In the genomic region with DNA sequence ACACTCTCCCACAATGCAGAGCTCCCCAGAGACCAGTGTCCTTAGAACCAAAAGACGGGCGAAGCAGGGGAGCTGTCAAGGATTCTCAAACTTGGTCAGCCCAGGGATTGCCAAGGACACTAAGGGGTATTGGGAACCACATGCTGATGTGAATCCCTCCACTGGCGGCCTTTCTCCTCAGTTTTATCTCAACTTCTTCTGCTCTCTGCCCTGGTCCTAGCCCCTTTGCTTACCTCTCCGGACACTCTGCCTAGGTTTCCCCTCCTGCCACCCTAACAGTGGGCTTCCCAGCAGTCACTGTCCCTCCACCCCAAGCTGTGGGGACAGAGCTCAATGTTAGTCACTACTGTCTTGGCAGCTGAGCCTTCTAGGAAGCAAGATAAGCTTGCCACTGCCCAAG, we compare ENCODE assay signal across 24 cellular contexts.
A peak's percentile ranks its signal among the peaks of the same experiment; 100 is the strongest.
DNase-seq lines count a peak whose midpoint lies in the region; ATAC-seq, FAIRE-seq and TF ChIP-seq lines count a peak whose summit lies in the region.
"Had no signal": no experiment of that assay in that cellular context is flagged by ENCODE, and none has a peak within 500 bp of the region (broad histone marks: within the 10 kb centered on the region; RNA-seq: fewer than 3 reads in every experiment).

No MANE protein-coding gene starts in this region.

- H2BK12ac ChIP-seq in H9 (ENCODE audit: insufficient read length, low read depth, low read length), result no peak overlapping the region

- no peaks in the 10 kb centered on the region for H3K27me3 ChIP-seq in H9 (ENCODE audit: insufficient read depth, low read length)
- H3K27me3 ChIP-seq: BLaER1, brain microvascular endothelial cell, neutrophil, tibial artery had no signal

- H4K8ac ChIP-seq in H9 (replicated peaks; ENCODE audit: insufficient read length, low read depth, low read length), result no peak overlapping the region

- no peak for ATAC-seq in activated T-cell treated with anti-CD3 and anti-CD28 coated beads, Interleukin-2, amount 50 U/mL, for 4 hours
- ATAC-seq in stimulated activated effector memory CD8-positive, alpha-beta T cell treated with anti-CD3 and anti-CD28 coated beads, Interleukin-12 subunit alpha, Interleukin-12 subunit beta, amount 100 ng/mL, for 72 hours, result no peak
- ATAC-seq: PC-3; psoas muscle; stimulated activated naive CD8-positive, alpha-beta T cell treated with anti-CD3 and anti-CD28 coated beads, Interleukin-15, amount 100 ng/mL, for 72 hours had no signal

- H3K4ac ChIP-seq in H9 (ENCODE audit: low read depth, low read length), result no peak overlapping the region

- H3K4me1 Mint-ChIP-seq in activated T-cell treated with anti-CD3 and anti-CD28 coated beads, Interleukin-2, amount 50 U/mL, for 4 hours (ENCODE audit: low read depth), result peaks cover 29% of the 10 kb centered on the region
- H3K4me1 Mint-ChIP-seq in H9 (no peaks in the 10 kb centered on the region), endothelial cell (ENCODE audit: unreplicated experiment) (peaks cover 42% of the 10 kb centered on the region)
- peaks cover 24% of the 10 kb centered on the region for H3K4me1 Mint-ChIP-seq in stimulated activated effector memory CD8-positive, alpha-beta T cell treated with anti-CD3 and anti-CD28 coated beads, Interleukin-12 subunit alpha, Interleukin-12 subunit beta, amount 100 ng/mL, for 72 hours

- no peak overlapping the region for H4K91ac ChIP-seq in H9 (ENCODE audit: insufficient read length, low read depth, low read length)

- H2BK15ac ChIP-seq in H9 (ENCODE audit: low read depth, low read length), result no peak overlapping the region

- DNase-seq in activated T-cell treated with anti-CD3 and anti-CD28 coated beads, Interleukin-2, amount 50 U/mL, for 4 hours, result peak; percentile 0
- no peak for DNase-seq in activated T-cell treated with anti-CD3 and anti-CD28 coated beads, Interleukin-2, amount 50 U/mL, for 1 hour
- peak; percentile 14 for DNase-seq in H9
- no peak for DNase-seq in endothelial cell (ENCODE audit: low spot score)
- DNase-seq in stimulated activated effector memory CD8-positive, alpha-beta T cell treated with anti-CD3 and anti-CD28 coated beads, Interleukin-12 subunit alpha, Interleukin-12 subunit beta, amount 100 ng/mL, for 72 hours (ENCODE audit: low spot score in 2 of 2), result no peak
- DNase-seq in caudate nucleus (lab: John Stamatoyannopoulos, UW), result no peak
- no peak for DNase-seq in GM12892 (ENCODE audit: insufficient read length)
- DNase-seq: activated CD4-positive, alpha-beta T cell treated with anti-CD3 and anti-CD28 coated beads, Interleukin-2, amount 10 ng/mL, durations not matched to agents 24 days and 14 days; activated naive CD4-positive, alpha-beta T cell; brain microvascular endothelial cell; DMS79; effector CD4-positive, alpha-beta T cell; GDM1; H7; NCI-H2029; NCI-H524 treated with DMSO at 0.1 percent for 48 hours; PC-3; psoas muscle; stimulated activated naive CD8-positive, alpha-beta T cell treated with anti-CD3 and anti-CD28 coated beads, Interleukin-15, amount 100 ng/mL, for 72 hours had no signal

- H3K18ac ChIP-seq in H9 (ENCODE audit: insufficient read length, low read depth, low read length), result no peak overlapping the region

- TF ChIP-seq CTCF in H9 (conservative IDR thresholded peaks at IDR 0.05) (no peak), endothelial cell (IDR thresholded peaks at IDR 0.05; ENCODE audit: unreplicated experiment) (no peak)

- no peak for TF ChIP-seq POLR2A in GM12892 (IDR thresholded peaks at IDR 0.05; ENCODE audit: low read depth, low read length)

- no peaks in the 10 kb centered on the region for H3K27me3 Mint-ChIP-seq in activated T-cell treated with anti-CD3 and anti-CD28 coated beads, Interleukin-2, amount 50 U/mL, for 4 hours (ENCODE audit: low read depth)
- H3K27me3 Mint-ChIP-seq in H9 (ENCODE audit: low read depth) (no peaks in the 10 kb centered on the region), endothelial cell (ENCODE audit: unreplicated experiment) (peaks cover 10% of the 10 kb centered on the region)
- H3K27me3 Mint-ChIP-seq: activated CD4-positive, alpha-beta T cell treated with anti-CD3 and anti-CD28 coated beads, Interleukin-2, amount 10 ng/mL, durations not matched to agents 24 days and 14 days; stimulated activated naive CD8-positive, alpha-beta T cell treated with anti-CD3 and anti-CD28 coated beads, Interleukin-15, amount 100 ng/mL, for 72 hours had no signal

- H3K9ac ChIP-seq in H9 (ENCODE audit: extremely low read depth, insufficient read length, low read length), result no peak overlapping the region
- H3K9ac ChIP-seq: BLaER1 had no signal

- H3K56ac ChIP-seq in H9 (ENCODE audit: insufficient read length, low read depth, low read length), result no peak overlapping the region

- no peak overlapping the region for H2AK5ac ChIP-seq in H9 (ENCODE audit: insufficient read length, low read length)

- H3K79me2 ChIP-seq in H9 (ENCODE audit: insufficient read depth, low read length), result no peaks in the 10 kb centered on the region

- no peaks in the 10 kb centered on the region for H3K9me3 Mint-ChIP-seq in activated T-cell treated with anti-CD3 and anti-CD28 coated beads, Interleukin-2, amount 50 U/mL, for 4 hours
- H3K9me3 Mint-ChIP-seq in H9 (no peaks in the 10 kb centered on the region), endothelial cell (ENCODE audit: unreplicated experiment) (no peaks in the 10 kb centered on the region)
- H3K9me3 Mint-ChIP-seq in stimulated activated effector memory CD8-positive, alpha-beta T cell treated with anti-CD3 and anti-CD28 coated beads, Interleukin-12 subunit alpha, Interleukin-12 subunit beta, amount 100 ng/mL, for 72 hours, result no peaks in the 10 kb centered on the region
- H3K9me3 Mint-ChIP-seq: activated CD4-positive, alpha-beta T cell treated with anti-CD3 and anti-CD28 coated beads, Interleukin-2, amount 10 ng/mL, durations not matched to agents 24 days and 14 days; stimulated activated naive CD8-positive, alpha-beta T cell treated with anti-CD3 and anti-CD28 coated beads, Interleukin-15, amount 100 ng/mL, for 72 hours; T-helper 2 cell treated with Interferon-gamma antibody and Interleukin-4, amounts not matched to agents 5 μg/mL and 100 μg/mL, for 36 hours had no signal

- H3K23me2 ChIP-seq in H9 (ENCODE audit: insufficient read length, low read depth, low read length, poor library complexity, severe bottlenecking), result no peaks in the 10 kb centered on the region

- H3K14ac ChIP-seq in H9 (ENCODE audit: insufficient read depth, low read length), result no peak overlapping the region

- H3K4me2 ChIP-seq in H9 (ENCODE audit: insufficient read depth, insufficient read length, low read length), result no peak overlapping the region
- H3K4me2 ChIP-seq: BLaER1 had no signal

- no peak overlapping the region for H2AFZ ChIP-seq in H9 (ENCODE audit: low read length)

- H2BK5ac ChIP-seq in H9 (ENCODE audit: insufficient read length, low read length), result no peak overlapping the region

- no peak overlapping the region for H4K5ac ChIP-seq in H9 (ENCODE audit: insufficient read length, low read depth, low read length)

- H3T11ph ChIP-seq in H9 (ENCODE audit: low read length), result no peak overlapping the region

- H2BK20ac ChIP-seq in H9 (ENCODE audit: low read depth, low read length, poor library complexity, severe bottlenecking), result no peak overlapping the region

- H3K9me3 ChIP-seq in H9 (ENCODE audit: control insufficient read depth, low read depth, low read length), result no peaks in the 10 kb centered on the region
- H3K9me3 ChIP-seq: BLaER1, neutrophil, psoas muscle, tibial artery had no signal

- no peaks in the 10 kb centered on the region for H4K20me1 ChIP-seq in H9 (ENCODE audit: control insufficient read depth, insufficient read depth, insufficient read length)
- H4K20me1 ChIP-seq: BLaER1 had no signal

- H3K27ac Mint-ChIP-seq in H9 (0 out of 7 replicates have a peak overlapping the region, but pooled peaks of 1 of the 3 experiments have one; percentile 23), endothelial cell (ENCODE audit: unreplicated experiment) (peak overlapping the region; percentile 89)
- peak overlapping the region; percentile 48 for H3K27ac Mint-ChIP-seq in stimulated activated effector memory CD8-positive, alpha-beta T cell treated with anti-CD3 and anti-CD28 coated beads, Interleukin-12 subunit alpha, Interleukin-12 subunit beta, amount 100 ng/mL, for 72 hours
- H3K27ac Mint-ChIP-seq: activated CD4-positive, alpha-beta T cell treated with anti-CD3 and anti-CD28 coated beads, Interleukin-2, amount 10 ng/mL, durations not matched to agents 24 days and 14 days; T-helper 2 cell treated with Interferon-gamma antibody and Interleukin-4, amounts not matched to agents 5 μg/mL and 100 μg/mL, for 36 hours had no signal

- H3K23ac ChIP-seq in H9 (ENCODE audit: insufficient read length, low read depth, low read length), result no peak overlapping the region

- peaks cover 55% of the 10 kb centered on the region for H3K36me3 Mint-ChIP-seq in activated T-cell treated with anti-CD3 and anti-CD28 coated beads, Interleukin-2, amount 50 U/mL, for 4 hours (ENCODE audit: insufficient read depth)
- peaks cover 50 to 92% (median 75%) of the 10 kb centered on the region in 3 experiments for H3K36me3 Mint-ChIP-seq in H9 (ENCODE audit: insufficient read depth in 1 of 3, low read depth in 3 of 3)
- peaks cover 57% of the 10 kb centered on the region for H3K36me3 Mint-ChIP-seq in endothelial cell (ENCODE audit: low read depth, unreplicated experiment)
- peaks cover 83% of the 10 kb centered on the region for H3K36me3 Mint-ChIP-seq in stimulated activated effector memory CD8-positive, alpha-beta T cell treated with anti-CD3 and anti-CD28 coated beads, Interleukin-12 subunit alpha, Interleukin-12 subunit beta, amount 100 ng/mL, for 72 hours

- no peak overlapping the region for H2BK120ac ChIP-seq in H9 (ENCODE audit: low read depth, low read length, poor library complexity, severe bottlenecking)

- H3K4me3 Mint-ChIP-seq in activated T-cell treated with anti-CD3 and anti-CD28 coated beads, Interleukin-2, amount 50 U/mL, for 4 hours, result no peak overlapping the region
- H3K4me3 Mint-ChIP-seq in H9, result no peak overlapping the region
- peak overlapping the region; percentile 22 for H3K4me3 Mint-ChIP-seq in endothelial cell (ENCODE audit: unreplicated experiment)
- no peak overlapping the region for H3K4me3 Mint-ChIP-seq in stimulated activated effector memory CD8-positive, alpha-beta T cell treated with anti-CD3 and anti-CD28 coated beads, Interleukin-12 subunit alpha, Interleukin-12 subunit beta, amount 100 ng/mL, for 72 hours
- H3K4me3 Mint-ChIP-seq: activated CD4-positive, alpha-beta T cell treated with anti-CD3 and anti-CD28 coated beads, Interleukin-2, amount 10 ng/mL, durations not matched to agents 24 days and 14 days; stimulated activated naive CD8-positive, alpha-beta T cell treated with anti-CD3 and anti-CD28 coated beads, Interleukin-15, amount 100 ng/mL, for 72 hours; T-helper 2 cell treated with Interferon-gamma antibody and Interleukin-4, amounts not matched to agents 5 μg/mL and 100 μg/mL, for 36 hours had no signal

- no CpG with 5 or more reads among the region's 4 CpGs for WGBS in H9 (ENCODE audit: extremely low coverage, insufficient read length, low lambda C conversion rate)

- FAIRE-seq in GM12892 (lab: Jason Lieb, UNC), result no peak
- FAIRE-seq: GM19239 had no signal

- no peak overlapping the region for H3K27ac ChIP-seq in H9 (ENCODE audit: insufficient read length, low read depth, low read length)
- H3K27ac ChIP-seq in caudate nucleus (ENCODE audit: low read depth, low read length), result no peak overlapping the region
- H3K27ac ChIP-seq: BLaER1, brain microvascular endothelial cell, neutrophil, psoas muscle, tibial artery had no signal

- H3K4me1 ChIP-seq in H9 (ENCODE audit: insufficient read depth, low read length), result no peaks in the 10 kb centered on the region
- H3K4me1 ChIP-seq: tibial artery had no signal

- no peaks in the 10 kb centered on the region for H3K79me1 ChIP-seq in H9 (ENCODE audit: insufficient read depth, low read depth, low read length, poor library complexity, severe bottlenecking)

Comparison
In these comparisons a context has a peak if more than half of its experiments do, and no peak if none do; other contexts are left out.
1. DNase-seq: peak in activated T-cell treated with anti-CD3 and anti-CD28 coated beads, Interleukin-2, amount 50 U/mL, for 4 hours (single experiment) and H9 (single experiment); none in activated T-cell treated with anti-CD3 and anti-CD28 coated beads, Interleukin-2, amount 50 U/mL, for 1 hour (single experiment), endothelial cell (single experiment), stimulated activated effector memory CD8-positive, alpha-beta T cell treated with anti-CD3 and anti-CD28 coated beads, Interleukin-12 subunit alpha, Interleukin-12 subunit beta, amount 100 ng/mL, for 72 hours (0 of 2), caudate nucleus (0 of 61) and GM12892 (single experiment).